Comparison of ENCODE assay signal across 8 cellular contexts in genomic region chr6:126007795-126008194, GRCh38.
"Had no signal": no experiment of that assay in that cellular context is flagged by ENCODE, and none has a peak within 500 bp of the region (broad histone marks: within the 10 kb centered on the region; RNA-seq: fewer than 3 reads in every experiment).

No MANE protein-coding gene starts in this region.

- H3K9ac ChIP-seq: GM23248 had no signal

- H3K9me3 ChIP-seq: HAP-1 had no signal

- H3K4me1 ChIP-seq: HAP-1 had no signal

- ATAC-seq: HCT116 had no signal

- H2AFZ ChIP-seq: GM23248 had no signal

- H3K27ac ChIP-seq: GM23248, HL-60 had no signal

- H3K4me3 ChIP-seq: GM23248, HAP-1 had no signal

- DNase-seq: GM23248, GOT3, H7, HFFc6, KG1 had no signal
